Comparison of ENCODE assay signal across 31 cellular contexts in the genomic region with DNA sequence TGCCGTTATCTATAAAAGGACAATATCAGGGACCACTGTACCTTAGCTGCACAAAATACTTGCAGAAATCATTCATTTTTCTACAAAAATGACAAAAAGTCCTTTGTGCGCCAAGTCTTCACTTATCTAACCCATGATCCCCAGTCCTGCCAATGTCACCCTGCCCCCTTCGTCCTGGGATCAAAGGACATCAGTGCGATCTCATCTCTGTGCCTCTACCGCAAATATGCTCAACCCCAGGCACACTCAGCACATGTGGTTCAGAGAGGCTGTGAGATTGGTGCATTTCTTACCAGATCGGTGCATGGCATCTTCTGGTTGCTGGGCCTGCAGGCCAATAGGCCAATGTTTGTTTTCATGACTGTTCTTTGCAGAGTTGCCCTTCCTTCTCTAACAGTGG.
"Had no signal": no experiment of that assay in that cellular context is flagged by ENCODE, and none has a peak within 500 bp of the region (broad histone marks: within the 10 kb centered on the region; RNA-seq: fewer than 3 reads in every experiment).

No MANE protein-coding gene starts in this region.

- FAIRE-seq: astrocyte, frontal cortex had no signal

- H3K27ac ChIP-seq: brain microvascular endothelial cell, colonic mucosa had no signal

- ATAC-seq: activated CD4-positive, alpha-beta T cell treated with anti-CD3 and anti-CD28 coated beads for 36 hours; activated CD8-positive, alpha-beta memory T cell treated with anti-CD3 and anti-CD28 coated beads, Interleukin-2, amount 10 ng/mL, durations not matched to agents 7 days and 5 days; activated CD8-positive, alpha-beta T cell treated with anti-CD3 and anti-CD28 coated beads, Interleukin-2, amount 10 ng/mL, durations not matched to agents 7 days and 5 days; activated naive CD4-positive, alpha-beta T cell treated with anti-CD3 and anti-CD28 coated beads, Interleukin-2, amount 50 U/mL, for 72 hours; esophagus mucosa; T-helper 17 cell had no signal

- H3K9me3 ChIP-seq: colonic mucosa had no signal

- H3K4me3 Mint-ChIP-seq: activated CD4-positive, alpha-beta memory T cell treated with anti-CD3 and anti-CD28 coated beads for 36 hours; activated CD4-positive, alpha-beta T cell treated with anti-CD3 and anti-CD28 coated beads for 36 hours; activated CD4-positive, alpha-beta T cell treated with anti-CD3 and anti-CD28 coated beads, Interleukin-2, amount 10 ng/mL, durations not matched to agents 24 days and 14 days; activated CD8-positive, alpha-beta memory T cell treated with anti-CD3 and anti-CD28 coated beads, Interleukin-2, amount 10 ng/mL, durations not matched to agents 7 days and 5 days; activated CD8-positive, alpha-beta T cell treated with anti-CD3 and anti-CD28 coated beads, Interleukin-2, amount 10 ng/mL, durations not matched to agents 7 days and 5 days; activated naive CD4-positive, alpha-beta T cell treated with anti-CD3 and anti-CD28 coated beads, Interleukin-2, amount 10 ng/mL, durations not matched to agents 7 days and 5 days; activated naive CD8-positive, alpha-beta T cell treated with anti-CD3 and anti-CD28 coated beads, Interleukin-2, amount 10 ng/mL, durations not matched to agents 7 days and 5 days; activated T-helper 1 cell treated with anti-CD3 and anti-CD28 coated beads, Interleukin-12 subunit alpha, Interleukin-12 subunit beta, Interleukin-2, Interleukin-4 antibody, amounts not matched to agents 30 ng/mL and 10 ng/mL and 1 ng/mL, durations not matched to agents 14 hours and 24 hours and 36 hours; endodermal cell; T-helper 17 cell; T-helper 2 cell treated with Interferon-gamma antibody and Interleukin-4, amounts not matched to agents 5 μg/mL and 100 μg/mL, for 36 hours had no signal

- H3K36me3 ChIP-seq: brain microvascular endothelial cell, colonic mucosa had no signal

- DNase-seq: activated CD4-positive, alpha-beta memory T cell treated with anti-CD3 and anti-CD28 coated beads for 36 hours; activated CD4-positive, alpha-beta T cell treated with anti-CD3 and anti-CD28 coated beads for 36 hours; activated CD4-positive, alpha-beta T cell treated with anti-CD3 and anti-CD28 coated beads, Interleukin-2, amount 10 ng/mL, durations not matched to agents 24 days and 14 days; activated CD4-positive, CD25-positive, alpha-beta regulatory T cell; activated CD4-positive, CD25-positive, alpha-beta regulatory T cell treated with anti-CD3 and anti-CD28 coated beads, Interleukin-2, amount 50 U/mL, for 72 hours; activated CD8-positive, alpha-beta memory T cell treated with anti-CD3 and anti-CD28 coated beads, Interleukin-2, amount 10 ng/mL, durations not matched to agents 7 days and 5 days; activated CD8-positive, alpha-beta memory T cell treated with anti-CD3 and anti-CD28 coated beads, Interleukin-2, amount 50 U/mL, for 4 hours; activated CD8-positive, alpha-beta T cell treated with anti-CD3 and anti-CD28 coated beads, Interleukin-2, amount 10 ng/mL, durations not matched to agents 7 days and 5 days; activated effector memory CD4-positive, alpha-beta T cell treated with anti-CD3 and anti-CD28 coated beads, Interleukin-2, amount 50 U/mL, for 16 hours; activated naive CD4-positive, alpha-beta T cell treated with anti-CD3 and anti-CD28 coated beads, Interleukin-2, amount 10 ng/mL, durations not matched to agents 7 days and 5 days; activated naive CD8-positive, alpha-beta T cell treated with anti-CD3 and anti-CD28 coated beads, Interleukin-2, amount 10 ng/mL, durations not matched to agents 7 days and 5 days; activated T-cell treated with anti-CD3 and anti-CD28 coated beads, Interleukin-2, amount 50 U/mL, for 1 hour; activated T-cell treated with anti-CD3 and anti-CD28 coated beads, Interleukin-2, amount 50 U/mL, for 48 hours; brain microvascular endothelial cell; central memory CD4-positive, alpha-beta T cell; cerebellar nuclear complex; colonic mucosa; effector memory CD4-positive, alpha-beta T cell; endodermal cell; foreskin fibroblast; head of caudate nucleus; T-helper 1 cell; T-helper 17 cell; T1000 had no signal

- H3K4me3 ChIP-seq: colonic mucosa had no signal

- H3K9me3 Mint-ChIP-seq: activated CD4-positive, alpha-beta memory T cell treated with anti-CD3 and anti-CD28 coated beads for 36 hours; activated CD4-positive, alpha-beta T cell treated with anti-CD3 and anti-CD28 coated beads, Interleukin-2, amount 10 ng/mL, durations not matched to agents 24 days and 14 days; activated naive CD4-positive, alpha-beta T cell treated with anti-CD3 and anti-CD28 coated beads, Interleukin-2, amount 10 ng/mL, durations not matched to agents 7 days and 5 days; activated naive CD4-positive, alpha-beta T cell treated with anti-CD3 and anti-CD28 coated beads, Interleukin-2, amount 50 U/mL, for 72 hours; activated naive CD8-positive, alpha-beta T cell treated with anti-CD3 and anti-CD28 coated beads, Interleukin-2, amount 10 ng/mL, durations not matched to agents 7 days and 5 days; activated T-helper 1 cell treated with anti-CD3 and anti-CD28 coated beads, Interleukin-12 subunit alpha, Interleukin-12 subunit beta, Interleukin-2, Interleukin-4 antibody, amounts not matched to agents 30 ng/mL and 10 ng/mL and 1 ng/mL, durations not matched to agents 14 hours and 24 hours and 36 hours; activated T-helper 2 cell treated with anti-CD3 and anti-CD28 coated beads, Interferon-gamma antibody, Interleukin-2, Interleukin-4, amounts not matched to agents 10 μg/mL and 5 μg/mL and 100 μg/mL, durations not matched to agents 14 hours and 24 hours and 36 hours; endodermal cell; T-helper 2 cell treated with Interferon-gamma antibody and Interleukin-4, amounts not matched to agents 5 μg/mL and 100 μg/mL, for 36 hours had no signal

- H3K4me1 Mint-ChIP-seq: activated CD4-positive, alpha-beta T cell treated with anti-CD3 and anti-CD28 coated beads for 36 hours; activated CD4-positive, alpha-beta T cell treated with anti-CD3 and anti-CD28 coated beads, Interleukin-2, amount 10 ng/mL, durations not matched to agents 24 days and 14 days; activated naive CD4-positive, alpha-beta T cell treated with anti-CD3 and anti-CD28 coated beads, Interleukin-2, amount 10 ng/mL, durations not matched to agents 7 days and 5 days; endodermal cell had no signal

- H3K4me1 ChIP-seq: colonic mucosa had no signal

- H3K36me3 Mint-ChIP-seq: activated CD4-positive, alpha-beta memory T cell treated with anti-CD3 and anti-CD28 coated beads for 36 hours; activated CD8-positive, alpha-beta memory T cell treated with anti-CD3 and anti-CD28 coated beads, Interleukin-2, amount 10 ng/mL, durations not matched to agents 7 days and 5 days; activated naive CD4-positive, alpha-beta T cell treated with anti-CD3 and anti-CD28 coated beads, Interleukin-2, amount 10 ng/mL, durations not matched to agents 7 days and 5 days; activated naive CD4-positive, alpha-beta T cell treated with anti-CD3 and anti-CD28 coated beads, Interleukin-2, amount 50 U/mL, for 72 hours; activated naive CD8-positive, alpha-beta T cell treated with anti-CD3 and anti-CD28 coated beads, Interleukin-2, amount 10 ng/mL, durations not matched to agents 7 days and 5 days had no signal

- H3K27ac Mint-ChIP-seq: activated CD4-positive, alpha-beta memory T cell treated with anti-CD3 and anti-CD28 coated beads for 36 hours; activated CD4-positive, alpha-beta T cell treated with anti-CD3 and anti-CD28 coated beads for 36 hours; activated CD4-positive, alpha-beta T cell treated with anti-CD3 and anti-CD28 coated beads, Interleukin-2, amount 10 ng/mL, durations not matched to agents 24 days and 14 days; activated CD8-positive, alpha-beta memory T cell treated with anti-CD3 and anti-CD28 coated beads, Interleukin-2, amount 10 ng/mL, durations not matched to agents 7 days and 5 days; activated CD8-positive, alpha-beta T cell treated with anti-CD3 and anti-CD28 coated beads, Interleukin-2, amount 10 ng/mL, durations not matched to agents 7 days and 5 days; activated naive CD4-positive, alpha-beta T cell treated with anti-CD3 and anti-CD28 coated beads, Interleukin-2, amount 10 ng/mL, durations not matched to agents 7 days and 5 days; activated naive CD4-positive, alpha-beta T cell treated with anti-CD3 and anti-CD28 coated beads, Interleukin-2, amount 50 U/mL, for 72 hours; activated naive CD8-positive, alpha-beta T cell treated with anti-CD3 and anti-CD28 coated beads, Interleukin-2, amount 10 ng/mL, durations not matched to agents 7 days and 5 days; activated T-helper 1 cell treated with anti-CD3 and anti-CD28 coated beads, Interleukin-12 subunit alpha, Interleukin-12 subunit beta, Interleukin-2, Interleukin-4 antibody, amounts not matched to agents 30 ng/mL and 10 ng/mL and 1 ng/mL, durations not matched to agents 14 hours and 24 hours and 36 hours; activated T-helper 2 cell treated with anti-CD3 and anti-CD28 coated beads, Interferon-gamma antibody, Interleukin-2, Interleukin-4, amounts not matched to agents 10 μg/mL and 5 μg/mL and 100 μg/mL, durations not matched to agents 14 hours and 24 hours and 36 hours; endodermal cell; T-helper 17 cell; T-helper 2 cell treated with Interferon-gamma antibody and Interleukin-4, amounts not matched to agents 5 μg/mL and 100 μg/mL, for 36 hours had no signal

- H3K27me3 ChIP-seq: colonic mucosa had no signal
